In the genomic region with DNA sequence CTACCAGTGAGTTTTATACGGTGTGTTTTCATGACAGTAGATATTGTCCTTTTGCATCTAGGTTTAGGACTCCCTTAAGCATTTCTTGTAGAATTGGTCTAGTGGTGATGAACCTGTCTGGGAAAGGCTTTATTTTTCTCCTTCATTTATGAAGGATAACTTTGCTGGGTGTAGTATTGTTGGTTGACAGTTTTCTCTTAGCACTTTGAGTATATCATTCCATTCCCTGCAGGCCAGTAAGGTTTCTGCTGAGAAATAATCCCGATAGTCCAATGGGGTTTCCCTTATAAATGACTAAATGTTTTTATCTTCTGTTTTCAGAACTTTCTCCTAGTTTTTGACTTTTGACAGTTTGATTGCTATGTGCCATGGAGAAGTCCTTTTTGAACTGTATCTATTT, we compare ENCODE assay signal across 17 cellular contexts. TPM values are rescaled to one million over a fixed set of nuclear protein-coding genes. Genes with fewer than 3 reads are reported as not detected.
A peak's percentile ranks its signal among the peaks of the same experiment; 100 is the strongest.
DNase-seq lines count a peak whose midpoint lies in the region; ATAC-seq, FAIRE-seq and TF ChIP-seq lines count a peak whose summit lies in the region.
"Had no signal": no experiment of that assay in that cellular context is flagged by ENCODE, and none has a peak within 500 bp of the region (broad histone marks: within the 10 kb centered on the region; RNA-seq: fewer than 3 reads in every experiment).

No MANE protein-coding gene starts in this region.

- CTCF ChIA-PET in HEK293 (lab: Yijun Ruan, JAX), result interaction anchor here (0.7 to 0.9 kb wide), 2 partner anchors 66 to 138 kb away, joined by 3 to 4 read pairs; no protein-coding TSS in a partner anchor

- no peak for ATAC-seq in natural killer cell

- H3K4me3 ChIP-seq in HEK293 (ENCODE audit: low read depth, low read length), result no peak overlapping the region

- no peaks in the 10 kb centered on the region for H3K27me3 Mint-ChIP-seq in natural killer cell (ENCODE audit: low read depth in 2 of 2)
- H3K27me3 Mint-ChIP-seq: CD4-positive, alpha-beta memory T cell had no signal

- H3K4me1 Mint-ChIP-seq in natural killer cell, result peaks cover 38 to 40% of the 10 kb centered on the region in 2 donors

- intact Hi-C loops in natural killer cell (cut with micrococcal nuclease), result no loop called here

- H3K36me3 ChIP-seq in HEK293 (ENCODE audit: control insufficient read depth in 2 of 2, insufficient read depth in 1 of 2, low read length in 2 of 2), result no peaks in the 10 kb centered on the region

- no peak overlapping the region for H3K27ac Mint-ChIP-seq in natural killer cell
- H3K27ac Mint-ChIP-seq: CD4-positive, alpha-beta memory T cell had no signal

- DNase-seq in H54 (ENCODE audit: insufficient read length, low spot score) (no peak), amniotic epithelial cell (ENCODE audit: low read depth) (peak; percentile 24), dedifferentiated amniotic fluid mesenchymal stem cell (ENCODE audit: extremely low spot score) (no peak), natural killer cell (no peak), OCI-M2 (lab: John Stamatoyannopoulos, UW; ENCODE audit: unreplicated experiment) (no peak)
- DNase-seq: C1 segment of cervical spinal cord; Calu3; CD4-positive, alpha-beta memory T cell; COR-L47; DMS53; DMS79 treated with DMSO at 0.1 percent for 48 hours; GF-D8; GOT3; H7; HCEC 1CT had no signal

- H3K9me3 Mint-ChIP-seq in natural killer cell, result peaks cover 4 to 16% of the 10 kb centered on the region in 2 donors

- peaks cover 21% of the 10 kb centered on the region for H3K36me3 Mint-ChIP-seq in natural killer cell

- peak; percentile 50 for FAIRE-seq in H54 (lab: Jason Lieb, UNC)
- FAIRE-seq: GM12892 had no signal

- no peak for TF ChIP-seq POLR2A in H54 (IDR thresholded peaks at IDR 0.05; ENCODE audit: low read depth, low read length)

- no peak overlapping the region for H3K27ac ChIP-seq in HEK293 (ENCODE audit: extremely low read depth, low read depth, low read length)

- no peaks in the 10 kb centered on the region for H3K4me1 ChIP-seq in HEK293 (ENCODE audit: control insufficient read depth, insufficient read depth, low read length)

- POLR2A ChIA-PET in HEK293 (lab: Yijun Ruan, JAX), result no interaction called here

- TF ChIP-seq CTCF in HEK293 (tag by site-specific recombination; IDR thresholded peaks at IDR 0.05) (no peak), natural killer cell (IDR thresholded peaks at IDR 0.05) (no peak)

- H3K9me3 ChIP-seq in HEK293 (ENCODE audit: control insufficient read depth, insufficient read depth, low read depth, low read length), result no peaks in the 10 kb centered on the region

- no peak overlapping the region for H3K4me3 Mint-ChIP-seq in natural killer cell

TF ChIP-seq in HEK293, 187 proteins besides CTCF, POLR2A, EP300 and RAD21:
- TF ChIP-seq, protein P1, sequence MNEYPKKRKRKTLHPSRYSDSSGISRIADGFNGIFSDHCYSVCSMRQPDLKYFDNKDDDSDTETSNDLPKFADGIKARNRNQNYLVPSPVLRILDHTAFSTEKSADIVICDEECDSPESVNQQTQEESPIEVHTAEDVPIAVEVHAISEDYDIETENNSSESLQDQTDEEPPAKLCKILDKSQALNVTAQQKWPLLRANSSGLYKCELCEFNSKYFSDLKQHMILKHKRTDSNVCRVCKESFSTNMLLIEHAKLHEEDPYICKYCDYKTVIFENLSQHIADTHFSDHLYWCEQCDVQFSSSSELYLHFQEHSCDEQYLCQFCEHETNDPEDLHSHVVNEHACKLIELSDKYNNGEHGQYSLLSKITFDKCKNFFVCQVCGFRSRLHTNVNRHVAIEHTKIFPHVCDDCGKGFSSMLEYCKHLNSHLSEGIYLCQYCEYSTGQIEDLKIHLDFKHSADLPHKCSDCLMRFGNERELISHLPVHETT (tag by site-specific recombination; IDR thresholded peaks at IDR 0.05), result no peak
- TF ChIP-seq SETDB1 (IDR thresholded peaks at IDR 0.05; ENCODE audit: insufficient read length, low read length) (peak; percentile 90), ZNF16 (tag by site-specific recombination; IDR thresholded peaks at IDR 0.05; ENCODE audit: low read depth) (no peak), ZNF473 (tag by site-specific recombination; IDR thresholded peaks at IDR 0.05) (no peak)
- TF ChIP-seq, protein P2, sequence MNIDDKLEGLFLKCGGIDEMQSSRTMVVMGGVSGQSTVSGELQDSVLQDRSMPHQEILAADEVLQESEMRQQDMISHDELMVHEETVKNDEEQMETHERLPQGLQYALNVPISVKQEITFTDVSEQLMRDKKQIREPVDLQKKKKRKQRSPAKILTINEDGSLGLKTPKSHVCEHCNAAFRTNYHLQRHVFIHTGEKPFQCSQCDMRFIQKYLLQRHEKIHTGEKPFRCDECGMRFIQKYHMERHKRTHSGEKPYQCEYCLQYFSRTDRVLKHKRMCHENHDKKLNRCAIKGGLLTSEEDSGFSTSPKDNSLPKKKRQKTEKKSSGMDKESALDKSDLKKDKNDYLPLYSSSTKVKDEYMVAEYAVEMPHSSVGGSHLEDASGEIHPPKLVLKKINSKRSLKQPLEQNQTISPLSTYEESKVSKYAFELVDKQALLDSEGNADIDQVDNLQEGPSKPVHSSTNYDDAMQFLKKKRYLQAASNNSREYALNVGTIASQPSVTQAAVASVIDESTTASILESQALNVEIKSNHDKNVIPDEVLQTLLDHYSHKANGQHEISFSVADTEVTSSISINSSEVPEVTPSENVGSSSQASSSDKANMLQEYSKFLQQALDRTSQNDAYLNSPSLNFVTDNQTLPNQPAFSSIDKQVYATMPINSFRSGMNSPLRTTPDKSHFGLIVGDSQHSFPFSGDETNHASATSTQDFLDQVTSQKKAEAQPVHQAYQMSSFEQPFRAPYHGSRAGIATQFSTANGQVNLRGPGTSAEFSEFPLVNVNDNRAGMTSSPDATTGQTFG (tag by site-specific recombination; IDR thresholded peaks at IDR 0.05; ENCODE audit: borderline replicate concordance), result no peak

RNA-seq across cellular contexts. Expression of a gene that starts 57.2 kb away (rescaled TPM):
- total RNA-seq in natural killer cell, result 10 to 100 TPM; 26.5 to 38.1 (median 29.0) TPM
